ENCODE assay signal across 27 cellular contexts in the genomic region with DNA sequence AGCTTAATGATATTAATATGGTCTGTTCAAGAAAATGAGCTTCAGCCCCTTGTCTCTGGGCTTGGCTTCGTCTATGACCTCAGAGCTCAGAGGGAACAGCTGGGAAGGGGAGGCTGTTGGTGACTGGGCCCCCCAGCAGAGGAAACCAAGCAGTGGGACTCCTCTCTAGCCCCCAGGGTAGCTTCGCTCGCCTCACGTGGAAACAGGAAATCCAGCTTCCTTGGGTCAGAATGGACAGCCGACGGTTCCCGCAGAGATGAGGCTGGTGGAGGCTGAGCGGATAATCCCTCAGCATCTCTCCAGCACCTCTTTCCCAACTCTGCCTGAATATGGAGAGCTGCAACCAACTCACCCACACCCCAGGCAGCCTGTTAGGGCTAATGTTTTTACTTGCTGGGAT.
"Had no signal": no experiment of that assay in that cellular context is flagged by ENCODE, and none has a peak within 500 bp of the region (broad histone marks: within the 10 kb centered on the region; RNA-seq: fewer than 3 reads in every experiment).

No MANE protein-coding gene starts in this region.

- H3K27ac ChIP-seq: body of pancreas, esophagus muscularis mucosa, foreskin keratinocyte, gastrocnemius medialis had no signal

- ATAC-seq: activated naive CD4-positive, alpha-beta T cell treated with anti-CD3 and anti-CD28 coated beads, Interleukin-2, amount 50 U/mL, for 72 hours; activated T-cell treated with anti-CD3 and anti-CD28 coated beads, Interleukin-2, amount 50 U/mL, for 72 hours; body of pancreas; effector memory CD8-positive, alpha-beta T cell; foreskin keratinocyte; gastrocnemius medialis had no signal

- H3K4me3 ChIP-seq: body of pancreas, esophagus muscularis mucosa, gastrocnemius medialis had no signal

- H3K27me3 ChIP-seq: body of pancreas, esophagus muscularis mucosa, gastrocnemius medialis had no signal

- H3K9me3 ChIP-seq: body of pancreas, esophagus muscularis mucosa, gastrocnemius medialis had no signal

- H3K4me1 ChIP-seq: body of pancreas, foreskin keratinocyte, gastrocnemius medialis had no signal

- DNase-seq: activated CD4-positive, alpha-beta memory T cell treated with anti-CD3 and anti-CD28 coated beads, Interleukin-2, amount 10 ng/mL, durations not matched to agents 7 days and 5 days; activated CD4-positive, alpha-beta T cell treated with anti-CD3 and anti-CD28 coated beads for 1 hour; activated CD4-positive, alpha-beta T cell treated with anti-CD3 and anti-CD28 coated beads for 4 hours; activated CD4-positive, alpha-beta T cell treated with anti-CD3 and anti-CD28 coated beads, Interleukin-2, amount 10 ng/mL, durations not matched to agents 7 days and 5 days; activated CD4-positive, alpha-beta T cell treated with anti-CD3 and anti-CD28 coated beads, Interleukin-2, amount 50 U/mL, for 4 hours; activated CD8-positive, alpha-beta memory T cell treated with anti-CD3 and anti-CD28 coated beads, Interleukin-2, amount 50 U/mL, for 48 hours; activated gamma-delta T cell; activated naive CD4-positive, alpha-beta T cell; activated naive CD4-positive, alpha-beta T cell treated with anti-CD3 and anti-CD28 coated beads, Interleukin-2, amount 10 ng/mL, durations not matched to agents 7 days and 5 days; activated naive CD8-positive, alpha-beta T cell treated with anti-CD3 and anti-CD28 coated beads, Interleukin-2, amount 10 ng/mL, durations not matched to agents 7 days and 5 days; activated T-cell treated with anti-CD3 and anti-CD28 coated beads for 4 hours; activated T-cell treated with anti-CD3 and anti-CD28 coated beads, Interleukin-2, amount 50 U/mL, for 24 hours; activated T-cell treated with anti-CD3 and anti-CD28 coated beads, Interleukin-2, amount 50 U/mL, for 72 hours; amniotic stem cell; anterior cingulate cortex; body of pancreas; caudate nucleus; cortex of kidney; dermis blood vessel endothelial cell; effector CD4-positive, alpha-beta T cell; effector memory CD8-positive, alpha-beta T cell; erythroblast; foreskin keratinocyte; gastrocnemius medialis; T-helper 2 cell had no signal

- H3K36me3 ChIP-seq: esophagus muscularis mucosa, gastrocnemius medialis had no signal
